In genomic region chr19:3129112-3129511, GRCh38 we compare ENCODE assay signal across 8 cellular contexts. TPM values are rescaled to one million over a fixed set of nuclear protein-coding genes. Genes with fewer than 3 reads are reported as not detected.
A peak's percentile ranks its signal among the peaks of the same experiment; 100 is the strongest.
DNase-seq lines count a peak whose midpoint lies in the region; ATAC-seq, FAIRE-seq and TF ChIP-seq lines count a peak whose summit lies in the region.

No MANE protein-coding gene starts in this region.

- H3K27me3 Mint-ChIP-seq in activated naive CD4-positive, alpha-beta T cell treated with anti-CD3 and anti-CD28 coated beads, Interleukin-2, amount 10 ng/mL, durations not matched to agents 7 days and 5 days, result peaks cover 23% of the 10 kb centered on the region

- H3K4me3 Mint-ChIP-seq in activated naive CD4-positive, alpha-beta T cell treated with anti-CD3 and anti-CD28 coated beads, Interleukin-2, amount 10 ng/mL, durations not matched to agents 7 days and 5 days, result no peak overlapping the region

- intact Hi-C loops in ovary (cut with DNase I), result no loop called here

- H3K4me1 ChIP-seq in tibial nerve, result no peaks in the 10 kb centered on the region
- H3K4me1 ChIP-seq in ovary (ENCODE audit: insufficient read depth), result peaks cover 11% of the 10 kb centered on the region

- no peak overlapping the region for H3K27ac Mint-ChIP-seq in activated naive CD4-positive, alpha-beta T cell treated with anti-CD3 and anti-CD28 coated beads, Interleukin-2, amount 10 ng/mL, durations not matched to agents 7 days and 5 days
- H3K27ac Mint-ChIP-seq in activated naive CD4-positive, alpha-beta T cell treated with anti-CD3 and anti-CD28 coated beads, Interleukin-2, amount 50 U/mL, for 72 hours, result no peak overlapping the region

- 21 to 35% methylated on average over 1 of the region's 1 CpG for WGBS in tibial nerve, 2 donors
- 24 to 51% (median 27%) methylated on average over 1 of the region's 1 CpG for WGBS in ovary, 3 donors

- DNase-seq in activated naive CD4-positive, alpha-beta T cell treated with anti-CD3 and anti-CD28 coated beads, Interleukin-2, amount 10 ng/mL, durations not matched to agents 7 days and 5 days, result peak; percentile 36
- DNase-seq in activated naive CD4-positive, alpha-beta T cell treated with anti-CD3 and anti-CD28 coated beads, Interleukin-2, amount 50 U/mL, for 72 hours (ENCODE audit: low spot score in 2 of 2), result no peak
- DNase-seq in NCI-H446 (lab: John Stamatoyannopoulos, UW), result peak; percentile 16 to 39
- DNase-seq in epithelial cell of proximal tubule (ENCODE audit: low read depth), result no peak
- peak in 1 of 2 donors; percentile 54 for DNase-seq in tibial nerve (ENCODE audit: low spot score in 2 of 2)
- no peak for DNase-seq in H54 (ENCODE audit: insufficient read length, low spot score)
- no peak for DNase-seq in NCI-H2227 treated with DMSO at 0.1 percent for 48 hours (lab: John Stamatoyannopoulos, UW)
- no peak for DNase-seq in ovary

- H3K27ac ChIP-seq in tibial nerve, result no peak overlapping the region
- no peak overlapping the region for H3K27ac ChIP-seq in ovary

- TF ChIP-seq EP300 in tibial nerve (IDR thresholded peaks at IDR 0.05), result no peak
- TF ChIP-seq EP300 in ovary (IDR thresholded peaks at IDR 0.05), result no peak

- H3K36me3 ChIP-seq in tibial nerve (no peaks in the 10 kb centered on the region), ovary (no peaks in the 10 kb centered on the region)

- H3K4me1 Mint-ChIP-seq in activated naive CD4-positive, alpha-beta T cell treated with anti-CD3 and anti-CD28 coated beads, Interleukin-2, amount 10 ng/mL, durations not matched to agents 7 days and 5 days, result peaks cover 36% of the 10 kb centered on the region

- no peak for ATAC-seq in activated naive CD4-positive, alpha-beta T cell treated with anti-CD3 and anti-CD28 coated beads, Interleukin-2, amount 50 U/mL, for 72 hours

- no peaks in the 10 kb centered on the region for H3K27me3 ChIP-seq in tibial nerve
- H3K27me3 ChIP-seq in ovary, result no peaks in the 10 kb centered on the region

- no peaks in the 10 kb centered on the region for H3K36me3 Mint-ChIP-seq in activated naive CD4-positive, alpha-beta T cell treated with anti-CD3 and anti-CD28 coated beads, Interleukin-2, amount 10 ng/mL, durations not matched to agents 7 days and 5 days
- peaks cover 0 to 7% of the 10 kb centered on the region in 2 donors for H3K36me3 Mint-ChIP-seq in activated naive CD4-positive, alpha-beta T cell treated with anti-CD3 and anti-CD28 coated beads, Interleukin-2, amount 50 U/mL, for 72 hours

- CTCF ChIA-PET in activated naive CD4-positive, alpha-beta T cell treated with anti-CD3 and anti-CD28 coated beads, Interleukin-2, amount 10 ng/mL, durations not matched to agents 7 days and 5 days (lab: Charles Lee), result interaction anchor here (0.7 to 9.0 kb wide), 14 partner anchors 9 to 153 kb away, joined by 3 to 92 read pairs (median 3); no protein-coding TSS in a partner anchor

- H3K4me3 ChIP-seq in epithelial cell of proximal tubule (ENCODE audit: low read depth, low read length), result no peak overlapping the region
- H3K4me3 ChIP-seq in tibial nerve, result no peak overlapping the region
- no peak overlapping the region for H3K4me3 ChIP-seq in ovary

- no peaks in the 10 kb centered on the region for H3K9me3 Mint-ChIP-seq in activated naive CD4-positive, alpha-beta T cell treated with anti-CD3 and anti-CD28 coated beads, Interleukin-2, amount 10 ng/mL, durations not matched to agents 7 days and 5 days
- H3K9me3 Mint-ChIP-seq in activated naive CD4-positive, alpha-beta T cell treated with anti-CD3 and anti-CD28 coated beads, Interleukin-2, amount 50 U/mL, for 72 hours, result no peaks in the 10 kb centered on the region

- H3K9me3 ChIP-seq in tibial nerve (no peaks in the 10 kb centered on the region), ovary (no peaks in the 10 kb centered on the region)

- FAIRE-seq in H54 (lab: Jason Lieb, UNC), result no peak

- TF ChIP-seq CTCF in epithelial cell of proximal tubule (conservative IDR thresholded peaks at IDR 0.05; ENCODE audit: low read depth, low read length), result peak; percentile 64
- peak in 3 of 5 experiments; percentile 23 to 31 (median 26) for TF ChIP-seq CTCF in tibial nerve (IDR thresholded peaks at IDR 0.05)
- peak in 1 of 3 donors; percentile 34 for TF ChIP-seq CTCF in ovary (IDR thresholded peaks at IDR 0.05)

- TF ChIP-seq POLR2A in tibial nerve (IDR thresholded peaks at IDR 0.05), result no peak
- TF ChIP-seq POLR2A in H54 (IDR thresholded peaks at IDR 0.05; ENCODE audit: low read depth, low read length), result no peak
- TF ChIP-seq POLR2A in ovary (IDR thresholded peaks at IDR 0.05), result no peak

RNA-seq across cellular contexts. Expression of gene GNA15, which starts 6.7 kb away (rescaled TPM):
- 100 to 1,000 TPM in 1 of 2 donors, 1 to 10 TPM in 1; 3.0 to 105 TPM for total RNA-seq in activated naive CD4-positive, alpha-beta T cell treated with anti-CD3 and anti-CD28 coated beads, Interleukin-2, amount 50 U/mL, for 72 hours
- total RNA-seq in epithelial cell of proximal tubule, result 1.2 TPM in 2 replicates
- 10 to 100 TPM in 2 of 4 donors, 1 to 10 TPM in 2; 3.8 to 22.5 (median 7.8) TPM for total RNA-seq in tibial nerve
- total RNA-seq in ovary, result 1 to 10 TPM; 1.2 to 4.8 (median 1.4) TPM
- polyA plus RNA-seq in ovary, result 1 to 10 TPM; 1.2 to 1.9 TPM

RNA-seq across cellular contexts. Expression of gene GNA11, which starts 35.0 kb away (rescaled TPM):
- total RNA-seq in activated naive CD4-positive, alpha-beta T cell treated with anti-CD3 and anti-CD28 coated beads, Interleukin-2, amount 50 U/mL, for 72 hours, result 10 to 100 TPM in 1 of 2 donors, 1 to 10 TPM in 1; 3.1 to 11.4 TPM
- total RNA-seq in epithelial cell of proximal tubule, result 40.5 and 75.6 TPM in 2 replicates
- total RNA-seq in tibial nerve, result 100 to 1,000 TPM in 3 of 4 donors, 10 to 100 TPM in 1; 65.1 to 114 (median 107) TPM
- total RNA-seq in ovary, result 10 to 100 TPM; 27.3 to 66.7 (median 57.1) TPM
- 10 to 100 TPM; 44.0 to 46.2 TPM for polyA plus RNA-seq in ovary

RNA-seq across cellular contexts. Expression of gene S1PR4, which starts 49.5 kb away (rescaled TPM):
- total RNA-seq in activated naive CD4-positive, alpha-beta T cell treated with anti-CD3 and anti-CD28 coated beads, Interleukin-2, amount 50 U/mL, for 72 hours, result 10 to 100 TPM; 18.6 to 62.1 TPM
- total RNA-seq in epithelial cell of proximal tubule (not detected in 2 replicates), tibial nerve (1 to 10 TPM in 3 of 4 donors, under 1 TPM in 1; 0.66 to 4.7 (median 2.4) TPM), ovary (1 to 10 TPM in 1 of 7 donors, under 1 TPM in 5, not detected in 1; 0.20 to 1.1 (median 0.49) TPM)
- 1 to 10 TPM in 1 of 2 donors, not detected in 1; 1.0 TPM for polyA plus RNA-seq in ovary

RNA-seq across cellular contexts. Expression of gene NCLN, which starts 56.6 kb away (rescaled TPM):
- total RNA-seq in activated naive CD4-positive, alpha-beta T cell treated with anti-CD3 and anti-CD28 coated beads, Interleukin-2, amount 50 U/mL, for 72 hours, result 10 to 100 TPM; 41.7 to 63.3 TPM
- total RNA-seq in epithelial cell of proximal tubule, result 59.7 and 116 TPM in 2 replicates
- 10 to 100 TPM; 27.1 to 83.4 (median 38.2) TPM for total RNA-seq in tibial nerve
- 10 to 100 TPM; 11.4 to 43.6 (median 25.2) TPM for total RNA-seq in ovary
- polyA plus RNA-seq in ovary, result 10 to 100 TPM in 1 of 2 donors, 1 to 10 TPM in 1; 5.3 to 22.1 TPM

Comparison
In these comparisons a context has a peak if more than half of its experiments do, and no peak if none do; other contexts are left out.
1. DNase-seq: peak in activated naive CD4-positive, alpha-beta T cell treated with anti-CD3 and anti-CD28 coated beads, Interleukin-2, amount 10 ng/mL, durations not matched to agents 7 days and 5 days (single experiment) and NCI-H446 (2 of 2); none in activated naive CD4-positive, alpha-beta T cell treated with anti-CD3 and anti-CD28 coated beads, Interleukin-2, amount 50 U/mL, for 72 hours (0 of 2), epithelial cell of proximal tubule (single experiment), H54 (single experiment), NCI-H2227 treated with DMSO at 0.1 percent for 48 hours (single experiment) and ovary (0 of 5).